21 cellular contexts compared by ENCODE assay signal in genomic region chr6:124008689-124009371, GRCh38.
"Had no signal": no experiment of that assay in that cellular context is flagged by ENCODE, and none has a peak within 500 bp of the region (broad histone marks: within the 10 kb centered on the region; RNA-seq: fewer than 3 reads in every experiment).

No MANE protein-coding gene starts in this region.

- H3K4me3 Mint-ChIP-seq: activated CD8-positive, alpha-beta T cell treated with anti-CD3 and anti-CD28 coated beads, Interleukin-2, amount 10 ng/mL, durations not matched to agents 7 days and 5 days; activated T-cell treated with anti-CD3 and anti-CD28 coated beads, Interleukin-2, amount 50 U/mL, for 24 hours had no signal

- H3K27me3 ChIP-seq: body of pancreas, dorsolateral prefrontal cortex, tibial nerve had no signal

- H3K4me3 ChIP-seq: body of pancreas, dorsolateral prefrontal cortex, lower lobe of right lung, tibial nerve had no signal

- H3K4me1 ChIP-seq: body of pancreas, lower lobe of right lung, tibial nerve had no signal

- DNase-seq: activated CD4-positive, alpha-beta T cell treated with anti-CD3 and anti-CD28 coated beads for 48 hours; activated CD4-positive, CD25-positive, alpha-beta regulatory T cell; activated CD8-positive, alpha-beta T cell treated with anti-CD3 and anti-CD28 coated beads, Interleukin-2, amount 10 ng/mL, durations not matched to agents 7 days and 5 days; activated naive CD4-positive, alpha-beta T cell treated with Interleukin-2 at 50 U/mL for 16 hours; activated T-cell treated with anti-CD3 and anti-CD28 coated beads, Interleukin-2, amount 50 U/mL, for 24 hours; body of pancreas; dorsolateral prefrontal cortex; glutamatergic neuron; hypothalamus; islet precursor cell; left colon; lower lobe of right lung; occipital lobe; posterior cingulate gyrus; retina; stimulated activated CD4-positive, alpha-beta T cell treated with anti-CD3 and anti-CD28 coated beads, Interleukin-2, amount 100 ng/mL, for 24 hours; stimulated activated naive CD8-positive, alpha-beta T cell treated with anti-CD3 and anti-CD28 coated beads, Interleukin-15, Interleukin-2, amounts not matched to agents 100 U/mL and 50 U/mL, for 24 hours; T-helper 9 cell had no signal

- H3K27me3 Mint-ChIP-seq: activated T-cell treated with anti-CD3 and anti-CD28 coated beads, Interleukin-2, amount 50 U/mL, for 24 hours had no signal

- H3K9me3 Mint-ChIP-seq: activated T-cell treated with anti-CD3 and anti-CD28 coated beads, Interleukin-2, amount 50 U/mL, for 24 hours; activated T-helper 2 cell treated with anti-CD3 and anti-CD28 coated beads, Interferon-gamma antibody, Interleukin-2, Interleukin-4, amounts not matched to agents 10 μg/mL and 5 μg/mL and 100 μg/mL, durations not matched to agents 14 hours and 24 hours and 36 hours had no signal

- H3K9me3 ChIP-seq: body of pancreas, lower lobe of right lung, tibial nerve had no signal

- H3K27ac Mint-ChIP-seq: activated CD8-positive, alpha-beta T cell treated with anti-CD3 and anti-CD28 coated beads, Interleukin-2, amount 10 ng/mL, durations not matched to agents 7 days and 5 days; activated T-cell treated with anti-CD3 and anti-CD28 coated beads, Interleukin-2, amount 50 U/mL, for 24 hours; activated T-helper 2 cell treated with anti-CD3 and anti-CD28 coated beads, Interferon-gamma antibody, Interleukin-2, Interleukin-4, amounts not matched to agents 10 μg/mL and 5 μg/mL and 100 μg/mL, durations not matched to agents 14 hours and 24 hours and 36 hours had no signal

- H3K27ac ChIP-seq: body of pancreas, epithelial cell of prostate, lower lobe of right lung, tibial nerve had no signal

- H3K36me3 ChIP-seq: lower lobe of right lung, tibial nerve had no signal
